ENCODE assay signal across 1 cellular context in genomic region chr1:77891200-77891599, GRCh38.
TF ChIP-seq lines count a peak whose summit lies in the region.

No MANE protein-coding gene starts in this region.

TF ChIP-seq in WTC11, 78 proteins besides CTCF, POLR2A, EP300 and RAD21:
- TF ChIP-seq IRF2 (CRISPR knock-in tag; IDR thresholded peaks at IDR 0.05; ENCODE audit: borderline replicate concordance, low read depth): no peak
- TF ChIP-seq ZNF219 (CRISPR knock-in tag; IDR thresholded peaks at IDR 0.05; ENCODE audit: borderline replicate concordance): no peak
- TF ChIP-seq ZNF263 (CRISPR knock-in tag; IDR thresholded peaks at IDR 0.05; ENCODE audit: low read depth): no peak
- TF ChIP-seq ZNF671 (CRISPR knock-in tag; IDR thresholded peaks at IDR 0.05): no peak
- no peak for TF ChIP-seq CREB1 (CRISPR knock-in tag; IDR thresholded peaks at IDR 0.05)
- TF ChIP-seq GTF2I (CRISPR knock-in tag; conservative IDR thresholded peaks at IDR 0.05): no peak
- TF ChIP-seq ESRRA (CRISPR knock-in tag; IDR thresholded peaks at IDR 0.05; ENCODE audit: borderline replicate concordance): no peak
TF ChIP-seq in WTC11: peak in this region for 0.
